In genomic region chr1:3353901-3354300, GRCh38 we compare ENCODE assay signal across 1 cellular context.
TF ChIP-seq lines count a peak whose summit lies in the region.

No MANE protein-coding gene starts in this region.

TF ChIP-seq in H1, 55 proteins besides CTCF, POLR2A, EP300 and RAD21:
- TF ChIP-seq CHD1 (IDR thresholded peaks at IDR 0.05; ENCODE audit: low read depth, low read length) (no peak), USF2 (IDR thresholded peaks at IDR 0.05; ENCODE audit: low read length) (no peak), POU5F1 (IDR thresholded peaks at IDR 0.05; ENCODE audit: low read depth, low read length) (no peak), NANOG (IDR thresholded peaks at IDR 0.05; ENCODE audit: insufficient read depth, low read depth, low read length, poor library complexity, severe bottlenecking) (no peak), GTF2F1 (IDR thresholded peaks at IDR 0.05; ENCODE audit: borderline replicate concordance, low read depth, low read length) (no peak), E2F6 (IDR thresholded peaks at IDR 0.05) (no peak), FOSL1 (IDR thresholded peaks at IDR 0.05; ENCODE audit: insufficient read depth, low read depth, low read length) (no peak), JUND (IDR thresholded peaks at IDR 0.05; ENCODE audit: low read length) (no peak), CBX8 (IDR thresholded peaks at IDR 0.05; ENCODE audit: borderline replicate concordance, low read depth, low read length) (no peak), CHD2 (IDR thresholded peaks at IDR 0.05; ENCODE audit: low read length) (no peak), MAFK (IDR thresholded peaks at IDR 0.05; ENCODE audit: low read depth, low read length) (no peak), TAF1 (IDR thresholded peaks at IDR 0.05; ENCODE audit: low read depth, low read length) (no peak), CTBP2 (IDR thresholded peaks at IDR 0.05; ENCODE audit: borderline replicate concordance, insufficient read depth, insufficient read length, low read length) (no peak), HDAC6 (IDR thresholded peaks at IDR 0.05; ENCODE audit: low read depth, low read length) (no peak), BRCA1 (IDR thresholded peaks at IDR 0.05; ENCODE audit: low read depth, low read length) (no peak), TAF7 (optimal IDR thresholded peaks at IDR 0.05; ENCODE audit: borderline replicate concordance, low read depth, low read length) (no peak)
